ENCODE assay signal across 1 cellular context in the genomic region with DNA sequence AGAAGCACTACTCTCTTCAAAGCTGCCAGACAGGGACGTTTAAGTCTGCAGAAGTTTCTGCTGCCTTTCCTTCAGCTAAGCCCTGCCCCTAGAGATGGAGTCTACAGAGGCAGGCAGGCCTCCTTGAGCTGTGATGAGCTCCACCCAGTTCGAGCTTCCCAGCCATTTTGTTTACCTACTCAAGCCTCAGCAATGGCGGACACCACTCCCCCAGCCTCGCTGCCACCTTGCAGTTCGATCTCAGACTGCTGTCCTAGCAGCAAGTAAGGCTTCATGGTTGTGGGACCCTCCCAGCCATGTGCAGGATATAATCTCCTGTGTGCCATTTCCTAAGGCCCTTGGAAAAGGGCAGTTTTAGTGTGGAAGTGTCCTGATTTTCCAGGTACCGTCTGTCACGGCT.
TF ChIP-seq lines count a peak whose summit lies in the region.

No MANE protein-coding gene starts in this region.

TF ChIP-seq in K562, 482 proteins besides CTCF, POLR2A, EP300 and RAD21 (continued from another document):
- TF ChIP-seq, protein P1, sequence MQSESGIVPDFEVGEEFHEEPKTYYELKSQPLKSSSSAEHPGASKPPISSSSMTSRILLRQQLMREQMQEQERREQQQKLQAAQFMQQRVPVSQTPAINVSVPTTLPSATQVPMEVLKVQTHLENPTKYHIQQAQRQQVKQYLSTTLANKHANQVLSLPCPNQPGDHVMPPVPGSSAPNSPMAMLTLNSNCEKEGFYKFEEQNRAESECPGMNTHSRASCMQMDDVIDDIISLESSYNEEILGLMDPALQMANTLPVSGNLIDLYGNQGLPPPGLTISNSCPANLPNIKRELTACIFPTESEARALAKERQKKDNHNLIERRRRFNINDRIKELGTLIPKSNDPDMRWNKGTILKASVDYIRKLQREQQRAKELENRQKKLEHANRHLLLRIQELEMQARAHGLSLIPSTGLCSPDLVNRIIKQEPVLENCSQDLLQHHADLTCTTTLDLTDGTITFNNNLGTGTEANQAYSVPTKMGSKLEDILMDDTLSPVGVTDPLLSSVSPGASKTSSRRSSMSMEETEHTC (IDR thresholded peaks at IDR 0.05): no peak
- TF ChIP-seq RFX5 (IDR thresholded peaks at IDR 0.05; ENCODE audit: low read depth, low read length) (no peak), TSC22D4 (tag; IDR thresholded peaks at IDR 0.05) (no peak), PCBP1 (IDR thresholded peaks at IDR 0.05; ENCODE audit: low read depth, low read length, poor library complexity, severe bottlenecking) (no peak), ZNF668 (CRISPR knock-in tag; IDR thresholded peaks at IDR 0.05) (no peak), TAF7 (tag; IDR thresholded peaks at IDR 0.05) (no peak)
- TF ChIP-seq, protein P2, sequence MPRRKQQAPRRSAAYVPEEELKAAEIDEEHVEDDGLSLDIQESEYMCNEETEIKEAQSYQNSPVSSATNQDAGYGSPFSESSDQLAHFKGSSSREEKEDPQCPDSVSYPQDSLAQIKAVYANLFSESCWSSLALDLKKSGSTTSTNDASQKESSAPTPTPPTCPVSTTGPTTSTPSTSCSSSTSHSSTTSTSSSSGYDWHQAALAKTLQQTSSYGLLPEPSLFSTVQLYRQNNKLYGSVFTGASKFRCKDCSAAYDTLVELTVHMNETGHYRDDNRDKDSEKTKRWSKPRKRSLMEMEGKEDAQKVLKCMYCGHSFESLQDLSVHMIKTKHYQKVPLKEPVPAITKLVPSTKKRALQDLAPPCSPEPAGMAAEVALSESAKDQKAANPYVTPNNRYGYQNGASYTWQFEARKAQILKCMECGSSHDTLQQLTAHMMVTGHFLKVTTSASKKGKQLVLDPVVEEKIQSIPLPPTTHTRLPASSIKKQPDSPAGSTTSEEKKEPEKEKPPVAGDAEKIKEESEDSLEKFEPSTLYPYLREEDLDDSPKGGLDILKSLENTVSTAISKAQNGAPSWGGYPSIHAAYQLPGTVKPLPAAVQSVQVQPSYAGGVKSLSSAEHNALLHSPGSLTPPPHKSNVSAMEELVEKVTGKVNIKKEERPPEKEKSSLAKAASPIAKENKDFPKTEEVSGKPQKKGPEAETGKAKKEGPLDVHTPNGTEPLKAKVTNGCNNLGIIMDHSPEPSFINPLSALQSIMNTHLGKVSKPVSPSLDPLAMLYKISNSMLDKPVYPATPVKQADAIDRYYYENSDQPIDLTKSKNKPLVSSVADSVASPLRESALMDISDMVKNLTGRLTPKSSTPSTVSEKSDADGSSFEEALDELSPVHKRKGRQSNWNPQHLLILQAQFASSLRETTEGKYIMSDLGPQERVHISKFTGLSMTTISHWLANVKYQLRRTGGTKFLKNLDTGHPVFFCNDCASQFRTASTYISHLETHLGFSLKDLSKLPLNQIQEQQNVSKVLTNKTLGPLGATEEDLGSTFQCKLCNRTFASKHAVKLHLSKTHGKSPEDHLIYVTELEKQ (CRISPR knock-in tag; IDR thresholded peaks at IDR 0.05): no peak
